Comparison of ENCODE assay signal across 8 cellular contexts in the genomic region with DNA sequence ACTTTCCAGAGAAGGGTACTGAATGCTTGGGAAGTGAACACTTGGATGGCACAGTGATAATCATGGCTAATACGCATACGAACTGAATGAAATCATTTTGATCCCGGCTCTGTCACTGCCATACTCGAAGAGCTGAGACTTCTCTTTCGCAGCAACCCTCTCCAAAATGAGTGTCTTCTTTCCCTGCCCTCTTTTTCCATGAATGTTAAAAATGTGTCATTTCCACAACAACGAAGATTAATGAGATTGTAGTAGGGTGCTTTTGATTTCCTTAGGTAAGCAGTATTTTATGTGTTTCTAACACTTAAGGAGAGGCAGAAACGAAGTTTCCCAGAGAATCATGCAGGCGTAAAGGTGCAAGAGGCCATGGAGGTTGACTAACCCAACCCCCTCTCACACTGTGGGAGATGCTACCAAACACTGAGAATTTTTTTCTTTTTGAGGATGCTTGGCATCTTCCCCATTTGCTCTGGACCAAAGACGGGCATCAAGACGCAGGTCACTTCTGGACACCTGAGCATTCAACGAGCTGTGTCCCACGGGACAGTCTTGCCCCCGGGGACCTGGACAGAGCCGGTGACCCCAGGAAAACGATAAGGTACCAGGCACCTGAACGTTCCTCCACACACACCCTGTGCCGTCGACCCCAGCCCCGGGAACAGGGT. TPM values are rescaled to one million over a fixed set of nuclear protein-coding genes. Genes with fewer than 3 reads are reported as not detected.
A peak's percentile ranks its signal among the peaks of the same experiment; 100 is the strongest.
DNase-seq lines count a peak whose midpoint lies in the region; ATAC-seq, FAIRE-seq and TF ChIP-seq lines count a peak whose summit lies in the region.

No MANE protein-coding gene starts in this region.

- POLR2A ChIA-PET in A549 (lab: Yijun Ruan, JAX): no interaction called here

- intact Hi-C loops in colonic mucosa (cut with DNase I) (no loop called here), aorta (cut with DNase I) (loop anchor here in 1 of 2 donors (10.0 kb wide), 2 partner anchors 393 to 463 kb away; a partner anchor contains a TSS)

- H3K9me3 ChIP-seq in A549 (no peaks in the 10 kb centered on the region), colonic mucosa (no peaks in the 10 kb centered on the region), muscle layer of duodenum (ENCODE audit: control insufficient read depth in 1 of 2, low read length in 2 of 2) (no peaks in the 10 kb centered on the region), aorta (ENCODE audit: control insufficient read depth, low read length) (no peaks in the 10 kb centered on the region)

- no peak for TF ChIP-seq POLR2A in A549 (IDR thresholded peaks at IDR 0.05; ENCODE audit: low read length)

- TF ChIP-seq CTCF in A549 (IDR thresholded peaks at IDR 0.05) (no peak), GM12865 (IDR thresholded peaks at IDR 0.05; ENCODE audit: insufficient read depth, low read depth, low read length, missing control alignments) (no peak), colonic mucosa (IDR thresholded peaks at IDR 0.05) (no peak)

- CTCF ChIA-PET in A549 (lab: Yijun Ruan, JAX): no interaction called here

- FAIRE-seq in A549 (lab: Jason Lieb, UNC): no peak

- peak overlapping the region; percentile 70 to 78 for H3K9ac ChIP-seq in colonic mucosa (ENCODE audit: low read depth in 2 of 2, low read length in 2 of 2)

- DNase-seq in A549 (ENCODE audit: low read depth in 1 of 2, low spot score in 1 of 2): peak in 1 of 2 experiments; percentile 6
- no peak for DNase-seq in GM12865 (ENCODE audit: low read depth)
- peak; percentile 56 for DNase-seq in NCI-H526 treated with DMSO at 0.1 percent for 48 hours (lab: John Stamatoyannopoulos, UW)
- DNase-seq in colonic mucosa: no peak
- DNase-seq in aorta: no peak
- DNase-seq in NCI-H446 (lab: John Stamatoyannopoulos, UW): no peak

- H3K27me3 ChIP-seq in colonic mucosa (no peaks in the 10 kb centered on the region), muscle layer of duodenum (ENCODE audit: low read depth, low read length) (no peaks in the 10 kb centered on the region), aorta (ENCODE audit: control insufficient read depth in 1 of 2, insufficient read depth in 2 of 2, low read length in 1 of 2) (no peaks in the 10 kb centered on the region)

- H3K4me2 ChIP-seq in A549: peak overlapping the region; percentile 79

- WGBS in A549 (ENCODE audit: missing lambda C conversion rate): 36% methylated on average over 15 of the region's 19 CpGs
- WGBS in aorta, 2 donors: 3 to 7% methylated on average over 19 of the region's 19 CpGs

- H3K36me3 ChIP-seq in colonic mucosa (no peaks in the 10 kb centered on the region), muscle layer of duodenum (ENCODE audit: control insufficient read depth in 1 of 2, insufficient read depth in 2 of 2, low read length in 2 of 2) (no peaks in the 10 kb centered on the region), aorta (ENCODE audit: control insufficient read depth in 1 of 2, insufficient read depth in 2 of 2, low read length in 1 of 2) (no peaks in the 10 kb centered on the region)

- ATAC-seq in A549: peak; percentile 2 to 32; a peak in 4 of 6 replicates
- no peak for ATAC-seq in aorta (ENCODE audit: low FRiP score)
- no peak for ATAC-seq in HG03442 (IDR thresholded peaks at IDR 0.05; ENCODE audit: unreplicated experiment)

- TF ChIP-seq EP300 in A549 (IDR thresholded peaks at IDR 0.05): no peak

- H3K4me3 ChIP-seq in A549 (peak overlapping the region; percentile 64), GM12865 (ENCODE audit: low read depth, low read length) (peak overlapping the region; percentile 59), colonic mucosa (peak overlapping the region; percentile 77), muscle layer of duodenum (ENCODE audit: low read depth in 1 of 2, low read length in 2 of 2) (peak overlapping the region; percentile 83 to 86), aorta (ENCODE audit: low read length in 2 of 2) (peak overlapping the region; percentile 62 to 80)

- peak overlapping the region; percentile 90 to 95 for H3K27ac ChIP-seq in A549
- H3K27ac ChIP-seq in colonic mucosa: no peak overlapping the region
- peak overlapping the region; percentile 0 for H3K27ac ChIP-seq in muscle layer of duodenum (ENCODE audit: low read length)
- peak overlapping the region in 1 of 2 donors; percentile 4 for H3K27ac ChIP-seq in aorta (ENCODE audit: low read depth in 1 of 2, low read length in 2 of 2)

- no peak for TF ChIP-seq RAD21 in A549 (conservative IDR thresholded peaks at IDR 0.05 in 1 of 2, IDR thresholded peaks at IDR 0.05 in 1 of 2)

- H3K4me1 ChIP-seq in A549 (peaks cover 5% of the 10 kb centered on the region), colonic mucosa (peaks cover 6% of the 10 kb centered on the region), muscle layer of duodenum (ENCODE audit: control insufficient read depth in 1 of 2, insufficient read depth in 2 of 2, low read length in 2 of 2) (peaks cover 0 to 9% of the 10 kb centered on the region in 2 donors), aorta (ENCODE audit: control insufficient read depth in 1 of 2, insufficient read depth in 2 of 2, low read length in 2 of 2) (peaks cover 0 to 2% of the 10 kb centered on the region in 2 donors)

TF ChIP-seq in A549, 52 proteins besides CTCF, POLR2A, EP300 and RAD21:
- no peak for TF ChIP-seq GATA3 (IDR thresholded peaks at IDR 0.05; ENCODE audit: borderline replicate concordance)
- peak; percentile 40 for TF ChIP-seq MAFK (IDR thresholded peaks at IDR 0.05; ENCODE audit: partially characterized antibody)
- no peak for TF ChIP-seq CHD2 (IDR thresholded peaks at IDR 0.05; ENCODE audit: low read length, partially characterized antibody)
- TF ChIP-seq NFE2L2 (conservative IDR thresholded peaks at IDR 0.05; ENCODE audit: low read length): no peak
- no peak for TF ChIP-seq HEYL (CRISPR knock-in tag; IDR thresholded peaks at IDR 0.05)

RNA-seq across cellular contexts. Expression of a gene that starts 0.8 kb away (rescaled TPM):
- polyA plus RNA-seq in A549 (2011; rRNA removed) (39.5 and 42.0 TPM in 2 replicates), A549 (2017; fragmentation: RNase III; extraction: RNeasy Plus Mini Kit Qiagen cat#74134 plus additional on column Dnase treatment) (16.4 to 18.6 TPM (median 17.1 TPM) in 3 replicates), aorta (1 to 10 TPM; 5.6 to 9.0 TPM)
- 9.3 and 10.2 TPM in 2 replicates for polyA plus RNA-seq in A549 (2012; cell fraction: cytosol; rRNA removed)
- 5.0 and 6.8 TPM in 2 replicates for polyA plus RNA-seq in A549 (2012; cell fraction: nucleus; rRNA removed)
- polyA minus RNA-seq in A549 (2011; rRNA and poly(A)+ RNA removed): 30.5 and 31.4 TPM in 2 replicates
- total RNA-seq in colonic mucosa (10 to 100 TPM; 19.1 to 24.2 TPM), aorta (10 to 100 TPM in 1 of 2 donors, 1 to 10 TPM in 1; 9.7 to 13.2 TPM)

RNA-seq across cellular contexts. Expression of a gene that starts 18.6 kb away (rescaled TPM):
- not detected in 2 replicates for polyA plus RNA-seq in A549 (2011; rRNA removed)
- polyA plus RNA-seq in A549 (2012; cell fraction: cytosol; rRNA removed): not detected in 2 replicates
- polyA plus RNA-seq in A549 (2012; cell fraction: nucleus; rRNA removed): not detected in 2 replicates
- polyA plus RNA-seq in A549 (2017; fragmentation: RNase III; extraction: RNeasy Plus Mini Kit Qiagen cat#74134 plus additional on column Dnase treatment): not detected in 3 replicates
- polyA minus RNA-seq in A549 (2011; rRNA and poly(A)+ RNA removed): not detected in 2 replicates
- total RNA-seq in colonic mucosa: not detected
- not detected for total RNA-seq in aorta
- polyA plus RNA-seq in aorta: not detected

Comparison
In these comparisons a context has a peak if more than half of its experiments do, and no peak if none do; other contexts are left out.
1. ATAC-seq: peak in A549 (2 of 2); none in aorta (single experiment) and HG03442 (single experiment).
2. Peak in every context shown above with its lines, with median percentiles within 50 percentile points of each other: H3K4me3 ChIP-seq.